In genomic region chr1:165544996-165545395, GRCh38 we compare ENCODE assay signal across 11 cellular contexts. TPM values are rescaled to one million over a fixed set of nuclear protein-coding genes. Genes with fewer than 3 reads are reported as not detected.
"Had no signal": no experiment of that assay in that cellular context is flagged by ENCODE, and none has a peak within 500 bp of the region (broad histone marks: within the 10 kb centered on the region; RNA-seq: fewer than 3 reads in every experiment).

No MANE protein-coding gene starts in this region.

- H3K27ac ChIP-seq: GM23248, HL-60, KMS-11 had no signal

- ATAC-seq: HCT116 had no signal

- H3K9me3 ChIP-seq: HAP-1 had no signal

- H3K4me1 ChIP-seq: HAP-1 had no signal

- H3K36me3 ChIP-seq: HAP-1 had no signal

- H2AFZ ChIP-seq: GM23248 had no signal

- H3K9ac ChIP-seq: GM23248, KMS-11 had no signal

- DNase-seq: GM23248, H7, HFFc6, IMR-90, KBM-7 had no signal

- H3K4me2 ChIP-seq: KMS-11 had no signal

- H3K4me3 ChIP-seq: GM23248, HAP-1 had no signal

RNA-seq across cellular contexts. Expression of gene LRRC52, which starts 1.2 kb away (rescaled TPM):
- total RNA-seq: GM23248, H4, H7, HFFc6, HT1080, IMR-90 had no signal
- polyA plus RNA-seq: GM23248, IMR-90 had no signal
